Comparison of ENCODE assay signal across 16 cellular contexts in genomic region chr2:100650151-100650550, GRCh38.
DNase-seq lines count a peak whose midpoint lies in the region; ATAC-seq lines count a peak whose summit lies in the region.
"Had no signal": no experiment of that assay in that cellular context is flagged by ENCODE, and none has a peak within 500 bp of the region (broad histone marks: within the 10 kb centered on the region; RNA-seq: fewer than 3 reads in every experiment).

No MANE protein-coding gene starts in this region.

- no peak overlapping the region for H4K91ac ChIP-seq in trophoblast cell (ENCODE audit: low read depth, low read length)

- H2AK5ac ChIP-seq in trophoblast cell (ENCODE audit: low read length): no peak overlapping the region

- H3K18ac ChIP-seq in trophoblast cell (ENCODE audit: low read length): no peak overlapping the region

- no peak for DNase-seq in activated naive CD4-positive, alpha-beta T cell treated with anti-CD3 and anti-CD28 coated beads, Interleukin-2, amount 10 ng/mL, durations not matched to agents 7 days and 5 days
- no peak for DNase-seq in activated naive CD4-positive, alpha-beta T cell (lab: John Stamatoyannopoulos, UW)
- no peak for DNase-seq in Karpas-422
- no peak for DNase-seq in trophoblast cell
- DNase-seq: DMS79 treated with DMSO at 0.1 percent for 48 hours, NCI-H1436, NCI-H2029, NCI-H748 treated with DMSO at 0.1 percent for 48 hours, PC-9, SJCRH30 had no signal

- H3K79me2 ChIP-seq in Karpas-422 (ENCODE audit: low read length): no peaks in the 10 kb centered on the region
- H3K79me2 ChIP-seq in trophoblast cell (ENCODE audit: control insufficient read depth, insufficient read depth, low read length, poor library complexity): no peaks in the 10 kb centered on the region

- H2BK5ac ChIP-seq in trophoblast cell (ENCODE audit: low read depth, low read length, poor library complexity): no peak overlapping the region

- no peak overlapping the region for H3K4me3 ChIP-seq in Karpas-422 (ENCODE audit: low read length)
- H3K4me3 ChIP-seq in thymus (ENCODE audit: low read length): no peak overlapping the region
- H3K4me3 ChIP-seq in trophoblast cell (ENCODE audit: low read depth, low read length): no peak overlapping the region
- H3K4me3 ChIP-seq: GM12878, GM23338, PC-9, SJCRH30 had no signal

- ATAC-seq in HG02938 (IDR thresholded peaks at IDR 0.05; ENCODE audit: unreplicated experiment): no peak
- ATAC-seq: GM12878, GM23338, HCT116 had no signal

- peaks cover 3% of the 10 kb centered on the region for H3K27me3 Mint-ChIP-seq in activated naive CD4-positive, alpha-beta T cell treated with anti-CD3 and anti-CD28 coated beads, Interleukin-2, amount 10 ng/mL, durations not matched to agents 7 days and 5 days
- no peaks in the 10 kb centered on the region for H3K27me3 Mint-ChIP-seq in activated naive CD8-positive, alpha-beta T cell

- H3K27ac ChIP-seq in Karpas-422 (ENCODE audit: low read length) (no peak overlapping the region), thymus (ENCODE audit: low read depth) (peak overlapping the region; percentile 38), trophoblast cell (ENCODE audit: low read depth, low read length) (no peak overlapping the region)
- H3K27ac ChIP-seq: PC-9, SJCRH30 had no signal

- no peak overlapping the region for H4K12ac ChIP-seq in trophoblast cell (ENCODE audit: low read depth, low read length)

- H2AFZ ChIP-seq in Karpas-422 (ENCODE audit: low read length): peak overlapping the region; percentile 30; the same call in 1 of the 2 replicates
- H2AFZ ChIP-seq in trophoblast cell (ENCODE audit: insufficient read depth, low read length, poor library complexity): no peak overlapping the region
- H2AFZ ChIP-seq: GM23338, PC-9 had no signal

- H3K4me2 ChIP-seq in Karpas-422 (ENCODE audit: low read depth, low read length, poor library complexity, severe bottlenecking) (no peak overlapping the region), trophoblast cell (ENCODE audit: low read length) (no peak overlapping the region)
- H3K4me2 ChIP-seq: GM23338, PC-9 had no signal

- H3K9me3 ChIP-seq in Karpas-422 (ENCODE audit: low read length): no peaks in the 10 kb centered on the region; the same call in 1 of the 2 replicates
- no peaks in the 10 kb centered on the region for H3K9me3 ChIP-seq in thymus (ENCODE audit: control insufficient read depth)
- H3K9me3 ChIP-seq in trophoblast cell (ENCODE audit: insufficient read depth, low read depth, low read length): peaks cover 3% of the 10 kb centered on the region
- H3K9me3 ChIP-seq: SJCRH30 had no signal

- H2BK120ac ChIP-seq in trophoblast cell (ENCODE audit: insufficient read depth, low read length, poor library complexity): no peak overlapping the region

- no peak overlapping the region for H4K8ac ChIP-seq in trophoblast cell (ENCODE audit: low read depth, low read length)

- H3K9me2 ChIP-seq in Karpas-422 (replicated peaks; ENCODE audit: insufficient read depth, low read length): no peaks in the 10 kb centered on the region

- no peak overlapping the region for H3K9ac ChIP-seq in Karpas-422 (ENCODE audit: low read length)
- no peak overlapping the region for H3K9ac ChIP-seq in trophoblast cell (ENCODE audit: low read length)

- H3K27me3 ChIP-seq in Karpas-422 (ENCODE audit: low read length): no peaks in the 10 kb centered on the region
- H3K27me3 ChIP-seq in thymus (ENCODE audit: control insufficient read depth, insufficient read depth): no peaks in the 10 kb centered on the region
- H3K27me3 ChIP-seq in trophoblast cell (ENCODE audit: insufficient read depth, low read length): no peaks in the 10 kb centered on the region
- H3K27me3 ChIP-seq: SJCRH30 had no signal

- H3K9me3 Mint-ChIP-seq in activated naive CD4-positive, alpha-beta T cell treated with anti-CD3 and anti-CD28 coated beads, Interleukin-2, amount 10 ng/mL, durations not matched to agents 7 days and 5 days: peaks cover 14% of the 10 kb centered on the region
- H3K9me3 Mint-ChIP-seq in activated naive CD8-positive, alpha-beta T cell (ENCODE audit: low read depth): no peaks in the 10 kb centered on the region

- 33% methylated on average over 3 of the region's 3 CpGs for WGBS in thymus
- WGBS in trophoblast cell (ENCODE audit: extremely low coverage, insufficient coverage, insufficient read length): no CpG with 5 or more reads among the region's 3 CpGs

- no peaks in the 10 kb centered on the region for H3K36me3 ChIP-seq in Karpas-422 (ENCODE audit: insufficient read depth, low read length)
- H3K36me3 ChIP-seq in thymus (ENCODE audit: control insufficient read depth, insufficient read depth): no peaks in the 10 kb centered on the region
- no peaks in the 10 kb centered on the region for H3K36me3 ChIP-seq in trophoblast cell (ENCODE audit: control insufficient read depth in 1 of 2, insufficient read depth in 2 of 2, low read length in 2 of 2)
- H3K36me3 ChIP-seq: SJCRH30 had no signal

- no peak overlapping the region for H3K23ac ChIP-seq in trophoblast cell (ENCODE audit: low read length)

- peaks cover 55% of the 10 kb centered on the region for H3K4me1 Mint-ChIP-seq in activated naive CD4-positive, alpha-beta T cell treated with anti-CD3 and anti-CD28 coated beads, Interleukin-2, amount 10 ng/mL, durations not matched to agents 7 days and 5 days
- peaks cover 59% of the 10 kb centered on the region for H3K4me1 Mint-ChIP-seq in activated naive CD8-positive, alpha-beta T cell (ENCODE audit: low read depth)
- H3K4me1 Mint-ChIP-seq: GM23338 had no signal

- no peaks in the 10 kb centered on the region for H3K79me1 ChIP-seq in trophoblast cell (ENCODE audit: low read length)

- no peak overlapping the region for H3K4me3 Mint-ChIP-seq in activated naive CD4-positive, alpha-beta T cell treated with anti-CD3 and anti-CD28 coated beads, Interleukin-2, amount 10 ng/mL, durations not matched to agents 7 days and 5 days
- peak overlapping the region; percentile 42 for H3K4me3 Mint-ChIP-seq in activated naive CD8-positive, alpha-beta T cell
- H3K4me3 Mint-ChIP-seq: GM23338 had no signal

- H3K27ac Mint-ChIP-seq in activated naive CD4-positive, alpha-beta T cell treated with anti-CD3 and anti-CD28 coated beads, Interleukin-2, amount 10 ng/mL, durations not matched to agents 7 days and 5 days: peak overlapping the region; percentile 65
- H3K27ac Mint-ChIP-seq in activated naive CD8-positive, alpha-beta T cell: peak overlapping the region; percentile 61
- H3K27ac Mint-ChIP-seq: GM23338 had no signal

- CTCF ChIA-PET in activated naive CD4-positive, alpha-beta T cell treated with anti-CD3 and anti-CD28 coated beads, Interleukin-2, amount 10 ng/mL, durations not matched to agents 7 days and 5 days (lab: Charles Lee): interaction anchor here (0.8 to 1.9 kb wide), 3 partner anchors 8 to 336 kb away, joined by 3 to 8 read pairs (median 3); no protein-coding TSS in a partner anchor

- H3K4ac ChIP-seq in trophoblast cell (ENCODE audit: low read depth, low read length): no peak overlapping the region

- peaks cover 12% of the 10 kb centered on the region for H3K36me3 Mint-ChIP-seq in activated naive CD4-positive, alpha-beta T cell treated with anti-CD3 and anti-CD28 coated beads, Interleukin-2, amount 10 ng/mL, durations not matched to agents 7 days and 5 days
- no peaks in the 10 kb centered on the region for H3K36me3 Mint-ChIP-seq in activated naive CD8-positive, alpha-beta T cell

- no peak overlapping the region for H3K14ac ChIP-seq in trophoblast cell (ENCODE audit: low read length)

- H3K4me1 ChIP-seq in Karpas-422 (ENCODE audit: low read length) (no peaks in the 10 kb centered on the region), thymus (ENCODE audit: control insufficient read depth, insufficient read depth, low read length) (peaks cover 3% of the 10 kb centered on the region), trophoblast cell (ENCODE audit: control insufficient read depth in 1 of 2, insufficient read depth in 2 of 2, low read length in 2 of 2) (no peaks in the 10 kb centered on the region)
- H3K4me1 ChIP-seq: SJCRH30 had no signal

- H4K20me1 ChIP-seq in Karpas-422 (ENCODE audit: insufficient read depth, low read depth, low read length): no peaks in the 10 kb centered on the region

- no peak overlapping the region for H2BK12ac ChIP-seq in trophoblast cell (ENCODE audit: low read length)
